8 cellular contexts compared by ENCODE assay signal in the genomic region with DNA sequence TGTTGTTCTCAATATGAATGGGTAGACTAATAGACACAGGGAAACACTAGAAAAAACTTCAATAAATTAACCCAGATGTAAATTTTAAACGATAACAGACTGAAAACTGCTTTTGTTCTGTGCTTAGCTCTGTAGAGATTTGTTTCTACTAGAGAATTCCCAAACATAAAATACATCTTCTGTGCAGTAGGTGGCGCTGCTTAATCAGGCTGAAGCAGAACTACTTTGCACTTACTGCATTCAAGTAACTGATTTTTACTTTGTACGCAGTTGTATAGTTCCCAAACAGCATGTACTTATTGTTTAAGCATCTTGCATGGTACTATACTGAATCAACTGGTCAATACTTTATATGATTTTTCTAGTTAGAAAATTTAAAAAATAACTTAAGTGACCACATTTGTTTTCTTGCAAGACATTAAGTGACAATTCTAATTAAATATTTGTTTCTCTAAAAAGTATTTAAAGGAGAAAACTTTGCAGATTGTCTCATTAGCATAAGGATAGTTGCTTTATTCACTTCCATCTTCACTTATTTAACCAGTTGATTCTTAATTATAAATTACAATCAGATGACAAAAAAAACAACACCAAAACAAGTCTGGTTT.
DNase-seq lines count a peak whose midpoint lies in the region; ATAC-seq and TF ChIP-seq lines count a peak whose summit lies in the region.

No MANE protein-coding gene starts in this region.

- H3K27ac Mint-ChIP-seq in osteocyte (ENCODE audit: unreplicated experiment) = no peak overlapping the region

- DNase-seq in COR-L47 (lab: John Stamatoyannopoulos, UW) (peak; percentile 35), fibroblast of pulmonary artery (ENCODE audit: low read depth) (peak; percentile 90), osteocyte (ENCODE audit: extremely low spot score, unreplicated experiment) (no peak), ureter (ENCODE audit: low spot score) (peak; percentile 60)
- peak; percentile 40 for DNase-seq in activated T-cell treated with anti-CD3 and anti-CD28 coated beads, Interleukin-2, amount 50 U/mL, for 1 hour

- H3K79me2 ChIP-seq in OCI-LY3 (ENCODE audit: low read length) = no peaks in the 10 kb centered on the region

- no peaks in the 10 kb centered on the region for H3K36me3 Mint-ChIP-seq in osteocyte (ENCODE audit: unreplicated experiment)

- no peaks in the 10 kb centered on the region for H3K9me3 Mint-ChIP-seq in osteocyte (ENCODE audit: unreplicated experiment)

- no peak overlapping the region for H3K9ac ChIP-seq in OCI-LY3 (ENCODE audit: low read length)

- no peak overlapping the region for H3K27ac ChIP-seq in OCI-LY3 (ENCODE audit: low read length)

- ATAC-seq in GM19395 (IDR thresholded peaks at IDR 0.05; ENCODE audit: unreplicated experiment) (peak; percentile 87), HG03565 (IDR thresholded peaks at IDR 0.05; ENCODE audit: unreplicated experiment) (peak; percentile 90)

- peaks cover 16% of the 10 kb centered on the region for H3K4me1 ChIP-seq in OCI-LY3 (ENCODE audit: low read length)

- no peaks in the 10 kb centered on the region for H3K27me3 ChIP-seq in OCI-LY3 (ENCODE audit: low read depth, low read length)

- no peak overlapping the region for H3K4me3 ChIP-seq in OCI-LY3 (ENCODE audit: low read length)
- no peak overlapping the region for H3K4me3 ChIP-seq in fibroblast of pulmonary artery (replicated peaks; ENCODE audit: low read depth, low read length)

- H3K9me3 ChIP-seq in OCI-LY3 (ENCODE audit: insufficient read depth, low read length) = no peaks in the 10 kb centered on the region

- H3K36me3 ChIP-seq in OCI-LY3 (replicated peaks; ENCODE audit: low read depth, low read length) = no peaks in the 10 kb centered on the region

- no peaks in the 10 kb centered on the region for H4K20me1 ChIP-seq in OCI-LY3 (ENCODE audit: insufficient read depth, low read length)

- no peak overlapping the region for H3K4me3 Mint-ChIP-seq in osteocyte (ENCODE audit: unreplicated experiment)

- H2AFZ ChIP-seq in OCI-LY3 (ENCODE audit: low read depth, low read length) = no peak overlapping the region

- H3K4me1 Mint-ChIP-seq in osteocyte (ENCODE audit: unreplicated experiment) = peaks cover 16% of the 10 kb centered on the region

- no peak overlapping the region for H3K4me2 ChIP-seq in OCI-LY3 (ENCODE audit: low read length)

- TF ChIP-seq CTCF in OCI-LY3 (IDR thresholded peaks at IDR 0.05; ENCODE audit: low read depth, low read length) (peak; percentile 97), fibroblast of pulmonary artery (IDR thresholded peaks at IDR 0.05; ENCODE audit: low read length, missing control alignments) (peak; percentile 84), osteocyte (IDR thresholded peaks at IDR 0.05) (peak; percentile 87)

- H3K27me3 Mint-ChIP-seq in osteocyte (ENCODE audit: unreplicated experiment) = no peaks in the 10 kb centered on the region
